1 cellular context compared by ENCODE assay signal in genomic region chr9:136985027-136985602, GRCh38.
TF ChIP-seq lines count a peak whose summit lies in the region.

No MANE protein-coding gene starts in this region.

TF ChIP-seq in SK-N-SH treated with all-trans-retinoic acid at 6 μM for 48 hours, 23 proteins besides CTCF, POLR2A, EP300 and RAD21:
- TF ChIP-seq ARNTL (CRISPR knock-in tag; IDR thresholded peaks at IDR 0.05; ENCODE audit: borderline replicate concordance, low read depth), result no peak
- TF ChIP-seq ISL1 (CRISPR knock-in tag; IDR thresholded peaks at IDR 0.05), result no peak
- no peak for TF ChIP-seq ZC3H10 (CRISPR knock-in tag; IDR thresholded peaks at IDR 0.05)
- TF ChIP-seq TOX (CRISPR knock-in tag; IDR thresholded peaks at IDR 0.05; ENCODE audit: borderline replicate concordance), result no peak
- TF ChIP-seq ZNF565 (CRISPR knock-in tag; conservative IDR thresholded peaks at IDR 0.05; ENCODE audit: low read depth), result no peak
